ENCODE assay signal across 8 cellular contexts in genomic region chr1:8660455-8660854, GRCh38.
DNase-seq lines count a peak whose midpoint lies in the region; ATAC-seq lines count a peak whose summit lies in the region.

No MANE protein-coding gene starts in this region.

- H3K4me1 ChIP-seq in ACC112 (ENCODE audit: control insufficient read depth, insufficient read depth, low read length, unreplicated experiment) (peaks cover 48% of the 10 kb centered on the region), ectodermal cell (ENCODE audit: control insufficient read depth, insufficient read depth, low read length) (peaks cover 22% of the 10 kb centered on the region)

- DNase-seq in MV-4-11 (lab: John Stamatoyannopoulos, UW) (peak; percentile 61), mucosa of gallbladder (ENCODE audit: low spot score) (peak; percentile 40), NCI-H748 (lab: John Stamatoyannopoulos, UW; ENCODE audit: unreplicated experiment) (no peak), NCI-H748 treated with DMSO at 0.1 percent for 48 hours (lab: John Stamatoyannopoulos, UW) (no peak)

- H3K27ac ChIP-seq in ACC112 (ENCODE audit: low read depth, low read length) (peak overlapping the region; percentile 86), ectodermal cell (ENCODE audit: insufficient read depth, low read depth, low read length, poor library complexity, severe bottlenecking) (peak overlapping the region; percentile 57)

- H3K27me3 ChIP-seq in ACC112 (ENCODE audit: insufficient read depth, low read length) (no peaks in the 10 kb centered on the region), ectodermal cell (ENCODE audit: control insufficient read depth, insufficient read depth, low read length, poor library complexity, severe bottlenecking) (no peaks in the 10 kb centered on the region)

- WGBS in ectodermal cell, 2 experiments = 89 to 91% methylated on average over 5 of the region's 5 CpGs

- no peaks in the 10 kb centered on the region for H3K9me3 ChIP-seq in ectodermal cell (ENCODE audit: control insufficient read depth, low read length)

- H3K4me3 ChIP-seq in ACC112 (ENCODE audit: low read depth, low read length) (peak overlapping the region; percentile 36; the same call in 1 of the 2 replicates), ectodermal cell (ENCODE audit: insufficient read depth, low read depth, low read length) (no peak overlapping the region)

- peak overlapping the region; percentile 34 for H2AFZ ChIP-seq in ACC112 (ENCODE audit: low read length, unreplicated experiment)

- H3K36me3 ChIP-seq in ACC112 (ENCODE audit: insufficient read depth, low read length) (no peaks in the 10 kb centered on the region), ectodermal cell (ENCODE audit: control insufficient read depth, insufficient read depth, low read length) (no peaks in the 10 kb centered on the region)

- ATAC-seq in HG03108 (IDR thresholded peaks at IDR 0.05; ENCODE audit: unreplicated experiment) = no peak
- ATAC-seq in GM21717 (IDR thresholded peaks at IDR 0.05; ENCODE audit: unreplicated experiment) = no peak

- H3K79me2 ChIP-seq in ACC112 (ENCODE audit: control insufficient read depth, insufficient read depth, low read length, unreplicated experiment) = peaks cover 31% of the 10 kb centered on the region

Comparison
In these comparisons a context has a peak if more than half of its experiments do, and no peak if none do; other contexts are left out.
1. DNase-seq: peak in MV-4-11 (single experiment) and mucosa of gallbladder (single experiment); none in NCI-H748 (single experiment) and NCI-H748 treated with DMSO at 0.1 percent for 48 hours (single experiment).